In the genomic region with DNA sequence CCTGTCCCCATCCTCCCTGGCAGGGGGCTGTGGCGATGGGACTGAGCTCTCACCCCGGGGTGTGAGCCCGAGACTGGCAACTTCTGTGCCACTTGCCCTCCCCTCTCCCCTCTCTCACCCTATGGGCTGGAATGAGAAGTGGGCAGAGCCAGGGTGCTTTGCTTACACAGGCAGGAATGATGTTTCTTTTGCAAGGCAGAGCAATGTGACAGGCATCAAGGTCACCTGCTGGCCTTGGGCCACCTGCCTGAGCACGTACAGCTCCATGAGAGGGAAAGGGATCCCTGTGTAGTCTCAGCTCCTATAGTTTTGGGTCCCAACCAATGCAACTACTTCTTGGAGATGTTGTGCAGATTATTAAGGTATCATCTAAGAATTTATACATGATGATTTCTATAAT, we compare ENCODE assay signal across 26 cellular contexts.
"Had no signal": no experiment of that assay in that cellular context is flagged by ENCODE, and none has a peak within 500 bp of the region (broad histone marks: within the 10 kb centered on the region; RNA-seq: fewer than 3 reads in every experiment).

No MANE protein-coding gene starts in this region.

- H3K27ac ChIP-seq: adrenal gland, breast epithelium, SJSA1 had no signal

- ATAC-seq: activated CD8-positive, alpha-beta T cell treated with anti-CD3 and anti-CD28 coated beads, Interleukin-2, amount 10 ng/mL, durations not matched to agents 7 days and 5 days; Panc1; SK-N-SH treated with all-trans-retinoic acid at 6 μM for 48 hours had no signal

- H3K4me3 ChIP-seq: adrenal gland, breast epithelium, MG63, SJSA1 had no signal

- DNase-seq: activated CD4-positive, alpha-beta T cell treated with anti-CD3 and anti-CD28 coated beads for 48 hours; activated CD4-positive, alpha-beta T cell treated with anti-CD3 and anti-CD28 coated beads, Interleukin-2, amount 50 U/mL, for 4 hours; activated CD4-positive, CD25-positive, alpha-beta regulatory T cell treated with anti-CD3 and anti-CD28 coated beads, Interleukin-2, amount 50 U/mL, for 72 hours; activated CD8-positive, alpha-beta memory T cell treated with anti-CD3 and anti-CD28 coated beads, Interleukin-2, amount 50 U/mL, for 48 hours; activated CD8-positive, alpha-beta T cell treated with anti-CD3 and anti-CD28 coated beads, Interleukin-2, amount 10 ng/mL, durations not matched to agents 7 days and 5 days; activated naive CD4-positive, alpha-beta T cell treated with anti-CD3 and anti-CD28 coated beads, Interleukin-2, amount 50 U/mL, for 16 hours; activated naive CD8-positive, alpha-beta T cell treated with anti-CD3 and anti-CD28 coated beads, Interleukin-2, amount 10 ng/mL, durations not matched to agents 7 days and 5 days; activated T-cell treated with anti-CD3 and anti-CD28 coated beads, Interleukin-2, amount 50 U/mL, for 1 hour; adrenal gland; anterior cingulate cortex; central memory CD4-positive, alpha-beta T cell; MG63; NCI-H146; NCI-H187 treated with DMSO at 0.1 percent for 48 hours; NCI-H2081 treated with DMSO at 0.1 percent for 48 hours; NCI-H2227 treated with DMSO at 0.1 percent for 48 hours; NCI-H446 treated with DMSO at 0.1 percent for 48 hours; NCI-H526; OCI-M1; RPMI8226; SHP77; SW 1271 had no signal

- H3K27me3 ChIP-seq: adrenal gland, breast epithelium had no signal

- H3K4me1 ChIP-seq: adrenal gland, breast epithelium, SJSA1 had no signal

- H3K9me3 ChIP-seq: adrenal gland, breast epithelium, MG63, SJSA1 had no signal

- H3K36me3 ChIP-seq: adrenal gland, breast epithelium, MG63, SJSA1 had no signal
